8 cellular contexts compared by ENCODE assay signal in the genomic region with DNA sequence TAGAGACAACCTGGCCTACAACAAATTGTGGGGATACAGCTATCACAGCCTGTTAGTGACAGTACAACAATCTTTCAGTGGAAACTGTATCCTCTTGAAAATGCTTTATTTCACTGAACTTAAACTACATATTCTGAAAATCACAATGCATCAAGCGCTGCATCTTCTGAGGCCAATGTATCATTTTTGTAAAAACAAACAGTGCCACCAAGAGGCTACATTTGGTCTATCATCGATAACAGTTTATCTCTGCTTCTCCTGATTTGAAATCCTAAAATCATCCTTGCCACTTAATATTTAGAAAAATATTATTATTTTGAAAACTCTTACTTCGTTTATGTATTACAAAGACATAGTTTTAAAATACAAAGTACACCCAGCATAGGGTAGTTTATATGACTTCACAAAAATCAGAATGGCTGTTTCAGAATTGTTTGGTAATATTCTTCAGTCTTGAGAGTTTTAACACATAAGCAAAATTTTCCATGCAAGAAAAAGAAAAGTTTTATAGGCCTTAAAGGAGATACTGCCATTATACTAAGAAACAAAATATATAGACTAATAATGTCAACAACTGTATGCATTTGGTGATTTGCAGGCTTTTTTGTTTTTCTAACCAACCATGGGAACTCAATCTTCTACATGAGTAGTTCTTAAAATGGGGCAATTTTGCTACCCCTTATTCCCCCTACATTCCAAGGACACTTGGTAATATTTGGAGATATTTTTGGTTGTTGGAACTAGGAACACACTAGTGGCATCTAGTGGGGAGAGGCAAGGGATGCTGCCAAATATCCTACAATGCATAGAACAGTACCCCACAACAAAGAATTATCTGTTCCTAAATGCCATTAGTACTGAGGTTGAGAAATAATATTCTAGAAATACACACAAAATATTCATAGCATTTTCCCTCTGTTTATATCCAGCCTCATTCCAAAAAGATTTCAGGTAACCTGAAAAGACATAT. TPM values are rescaled to one million over a fixed set of nuclear protein-coding genes. Genes with fewer than 3 reads are reported as not detected.
DNase-seq lines count a peak whose midpoint lies in the region; ATAC-seq, FAIRE-seq and TF ChIP-seq lines count a peak whose summit lies in the region.
"Had no signal": no experiment of that assay in that cellular context is flagged by ENCODE, and none has a peak within 500 bp of the region (broad histone marks: within the 10 kb centered on the region; RNA-seq: fewer than 3 reads in every experiment).

No MANE protein-coding gene starts in this region.

- H3K4me3 Mint-ChIP-seq in nephron progenitor cell: no peak overlapping the region
- H3K4me3 Mint-ChIP-seq: activated CD4-positive, alpha-beta T cell treated with anti-CD3 and anti-CD28 coated beads, Interleukin-2, amount 10 ng/mL, durations not matched to agents 7 days and 5 days had no signal

- H3K4ac ChIP-seq in neuronal stem cell (ENCODE audit: low read length): no peak overlapping the region

- 16 to 17% methylated on average over 3 of the region's 3 CpGs for WGBS in body of pancreas, 2 donors
- no CpG with 5 or more reads among the region's 3 CpGs for WGBS in neuronal stem cell (ENCODE audit: extremely low coverage in 2 of 2, insufficient read length in 2 of 2, insufficient replicate concordance in 1 of 2), 2 donors

- H3K4me1 Mint-ChIP-seq in nephron progenitor cell: no peaks in the 10 kb centered on the region
- H3K4me1 Mint-ChIP-seq: activated CD4-positive, alpha-beta T cell treated with anti-CD3 and anti-CD28 coated beads, Interleukin-2, amount 10 ng/mL, durations not matched to agents 7 days and 5 days had no signal

- H3K27ac Mint-ChIP-seq in nephron progenitor cell: no peak overlapping the region
- H3K27ac Mint-ChIP-seq: activated CD4-positive, alpha-beta T cell treated with anti-CD3 and anti-CD28 coated beads, Interleukin-2, amount 10 ng/mL, durations not matched to agents 7 days and 5 days had no signal

- no peak overlapping the region for H2AFZ ChIP-seq in neuronal stem cell (ENCODE audit: low read length)

- no peak overlapping the region for H3K9ac ChIP-seq in neuronal stem cell (ENCODE audit: low read depth, low read length, poor library complexity)

- no peaks in the 10 kb centered on the region for H4K20me1 ChIP-seq in DOHH2 (ENCODE audit: control insufficient read depth, insufficient read depth, low read depth, low read length)

- H2BK5ac ChIP-seq in neuronal stem cell (ENCODE audit: low read length): no peak overlapping the region

- H3K9me3 ChIP-seq in DOHH2 (ENCODE audit: control insufficient read depth, insufficient read depth, low read length) (no peaks in the 10 kb centered on the region), body of pancreas (no peaks in the 10 kb centered on the region), neuronal stem cell (replicated peaks in 1 of 2; ENCODE audit: control insufficient read depth in 2 of 2, insufficient read depth in 1 of 2, low read depth in 1 of 2, low read length in 2 of 2) (no peaks in the 10 kb centered on the region)

- H3K27me3 Mint-ChIP-seq in nephron progenitor cell (ENCODE audit: low read depth, poor library complexity): peaks cover 3% of the 10 kb centered on the region
- H3K27me3 Mint-ChIP-seq: activated CD4-positive, alpha-beta T cell treated with anti-CD3 and anti-CD28 coated beads, Interleukin-2, amount 10 ng/mL, durations not matched to agents 7 days and 5 days had no signal

- no peaks in the 10 kb centered on the region for H3K9me2 ChIP-seq in DOHH2 (replicated peaks; ENCODE audit: control insufficient read depth, low read length)

- TF ChIP-seq POLR2A in body of pancreas (IDR thresholded peaks at IDR 0.05): no peak

- H3K27me3 ChIP-seq in DOHH2 (ENCODE audit: control insufficient read depth, low read length) (no peaks in the 10 kb centered on the region), body of pancreas (no peaks in the 10 kb centered on the region), neuronal stem cell (ENCODE audit: control insufficient read depth in 3 of 3, insufficient read depth in 3 of 3, low read depth in 1 of 3, low read length in 3 of 3) (peaks cover 0 to 9% (median 0%) of the 10 kb centered on the region in 3 experiments)

- H4K91ac ChIP-seq in neuronal stem cell (ENCODE audit: low read depth, low read length, poor library complexity): no peak overlapping the region

- H3K36me3 ChIP-seq in DOHH2 (ENCODE audit: control insufficient read depth, low read length): no peaks in the 10 kb centered on the region
- no peaks in the 10 kb centered on the region for H3K36me3 ChIP-seq in body of pancreas (replicated peaks in 1 of 2; ENCODE audit: insufficient read depth in 1 of 2, low read depth in 2 of 2)
- no peaks in the 10 kb centered on the region for H3K36me3 ChIP-seq in neuronal stem cell (replicated peaks in 1 of 2; ENCODE audit: control insufficient read depth in 2 of 2, insufficient read depth in 2 of 2, low read length in 2 of 2)

- H2BK120ac ChIP-seq in neuronal stem cell (ENCODE audit: low read depth, low read length): no peak overlapping the region

- DNase-seq in NAMALWA (ENCODE audit: low spot score) (peak; percentile 30), body of pancreas (no peak), nephron progenitor cell (no peak), HCEC 1CT (no peak), neuronal stem cell (ENCODE audit: low spot score) (no peak), urothelium cell line (ENCODE audit: low spot score) (no peak)
- DNase-seq: activated CD4-positive, alpha-beta T cell treated with anti-CD3 and anti-CD28 coated beads, Interleukin-2, amount 10 ng/mL, durations not matched to agents 7 days and 5 days had no signal

- H3K9me3 Mint-ChIP-seq in nephron progenitor cell: no peaks in the 10 kb centered on the region
- H3K9me3 Mint-ChIP-seq: activated CD4-positive, alpha-beta T cell treated with anti-CD3 and anti-CD28 coated beads, Interleukin-2, amount 10 ng/mL, durations not matched to agents 7 days and 5 days had no signal

- H3K4me1 ChIP-seq in DOHH2 (ENCODE audit: control insufficient read depth, low read length) (no peaks in the 10 kb centered on the region), body of pancreas (no peaks in the 10 kb centered on the region), neuronal stem cell (ENCODE audit: control insufficient read depth in 2 of 2, insufficient read depth in 1 of 2, low read depth in 1 of 2, low read length in 2 of 2) (peaks cover 0 to 1% of the 10 kb centered on the region in 2 donors)

- H3K27ac ChIP-seq in DOHH2 (ENCODE audit: low read depth, low read length): no peak overlapping the region
- no peak overlapping the region for H3K27ac ChIP-seq in body of pancreas
- H3K27ac ChIP-seq in neuronal stem cell (replicated peaks; ENCODE audit: low read length): no peak overlapping the region

- no peak overlapping the region for H4K8ac ChIP-seq in neuronal stem cell (ENCODE audit: low read depth, low read length)

- no peak overlapping the region for H3K14ac ChIP-seq in neuronal stem cell (ENCODE audit: low read length)

- FAIRE-seq in urothelium cell line (lab: Jason Lieb, UNC): no peak

- H3K36me3 Mint-ChIP-seq in nephron progenitor cell (ENCODE audit: low read depth): no peaks in the 10 kb centered on the region

- H2AK5ac ChIP-seq in neuronal stem cell (ENCODE audit: low read depth, low read length): no peak overlapping the region

- H3K4me2 ChIP-seq in DOHH2 (ENCODE audit: low read length) (no peak overlapping the region), neuronal stem cell (ENCODE audit: insufficient read depth, low read length, poor library complexity, severe bottlenecking) (no peak overlapping the region)

- intact Hi-C loops in body of pancreas (cut with DNase I): no loop called here

- no peak overlapping the region for H2BK12ac ChIP-seq in neuronal stem cell (ENCODE audit: low read length)

- no peak overlapping the region for H2BK15ac ChIP-seq in neuronal stem cell (ENCODE audit: low read length)

- no peak overlapping the region for H3K4me3 ChIP-seq in DOHH2 (ENCODE audit: low read length)
- no peak overlapping the region for H3K4me3 ChIP-seq in body of pancreas
- no peak overlapping the region for H3K4me3 ChIP-seq in neuronal stem cell (ENCODE audit: low read length in 2 of 2)

- no peaks in the 10 kb centered on the region for H3F3A ChIP-seq in DOHH2 (ENCODE audit: control insufficient read depth, insufficient read depth)

- no peaks in the 10 kb centered on the region for H3K79me1 ChIP-seq in neuronal stem cell (ENCODE audit: low read depth, low read length)

- TF ChIP-seq CTCF in DOHH2 (IDR thresholded peaks at IDR 0.05; ENCODE audit: low read depth, low read length, poor library complexity, severe bottlenecking): peak; percentile 42
- TF ChIP-seq CTCF in body of pancreas (IDR thresholded peaks at IDR 0.05): peak in 6 of 7 experiments; percentile 8 to 40 (median 36)
- TF ChIP-seq CTCF in nephron progenitor cell (IDR thresholded peaks at IDR 0.05): peak; percentile 35

- H3K23ac ChIP-seq in neuronal stem cell (ENCODE audit: low read depth, low read length, poor library complexity): no peak overlapping the region

- no peak overlapping the region for H3K18ac ChIP-seq in neuronal stem cell (ENCODE audit: low read length)

- ATAC-seq in body of pancreas: no peak

- no peaks in the 10 kb centered on the region for H3K79me2 ChIP-seq in DOHH2 (ENCODE audit: control insufficient read depth, low read length)

RNA-seq across cellular contexts. Expression of a gene that starts 42.3 kb away (rescaled TPM):
- 1 to 10 TPM; 5.4 to 9.2 TPM for total RNA-seq in body of pancreas
- polyA plus RNA-seq in neuronal stem cell (2013, experiment 1 of 2): 0.35 TPM
- 0.37 TPM for polyA plus RNA-seq in neuronal stem cell (2013, experiment 2 of 2)
- total RNA-seq: activated CD4-positive, alpha-beta T cell treated with anti-CD3 and anti-CD28 coated beads, Interleukin-2, amount 10 ng/mL, durations not matched to agents 7 days and 5 days had no signal
